Comparison of ENCODE assay signal across 8 cellular contexts in genomic region chr10:101291254-101292193, GRCh38.
A peak's percentile ranks its signal among the peaks of the same experiment; 100 is the strongest.
DNase-seq lines count a peak whose midpoint lies in the region; ATAC-seq, FAIRE-seq and TF ChIP-seq lines count a peak whose summit lies in the region.

No MANE protein-coding gene starts in this region.

- no peaks in the 10 kb centered on the region for H3K36me3 ChIP-seq in BLaER1
- no peaks in the 10 kb centered on the region for H3K36me3 ChIP-seq in PC-9 (ENCODE audit: low read depth)
- H3K36me3 ChIP-seq in urinary bladder (ENCODE audit: insufficient read depth), result no peaks in the 10 kb centered on the region

- H4K20me1 ChIP-seq in BLaER1 (peaks cover 51% of the 10 kb centered on the region; the same call in 1 of the 2 replicates), PC-9 (ENCODE audit: insufficient read depth) (no peaks in the 10 kb centered on the region)

- no peak overlapping the region for H2AFZ ChIP-seq in PC-9

- no peaks in the 10 kb centered on the region for H3F3A ChIP-seq in PC-9 (ENCODE audit: insufficient read depth, low read depth)

- intact Hi-C loops in PC-9 (cut with micrococcal nuclease; ENCODE audit: unreplicated experiment), result loop anchor here (5.0 kb wide), 1 partner anchor 74 kb away; no protein-coding TSS in a partner anchor

- no peak overlapping the region for H3K27ac Mint-ChIP-seq in osteocyte (ENCODE audit: unreplicated experiment)

- H3K9me3 ChIP-seq in BLaER1 (no peaks in the 10 kb centered on the region), PC-9 (ENCODE audit: insufficient read depth, low read depth) (no peaks in the 10 kb centered on the region)

- no peak overlapping the region for H3K9ac ChIP-seq in BLaER1

- H3K79me2 ChIP-seq in PC-9 (ENCODE audit: low read depth), result no peaks in the 10 kb centered on the region

- no peak for ATAC-seq in HG02642 (IDR thresholded peaks at IDR 0.05; ENCODE audit: poor library complexity, unreplicated experiment)

- H3K4me3 ChIP-seq in BLaER1, result peak overlapping the region; percentile 68
- H3K4me3 ChIP-seq in PC-9, result no peak overlapping the region
- peak overlapping the region; percentile 45 to 46 for H3K4me3 ChIP-seq in foreskin fibroblast (ENCODE audit: low read depth in 1 of 2, low read length in 2 of 2)
- H3K4me3 ChIP-seq in urinary bladder (ENCODE audit: low read depth, low read length), result peak overlapping the region; percentile 54

- POLR2A ChIA-PET in PC-9 (lab: Charles Lee; ENCODE audit: unreplicated experiment), result interaction anchor here (0.6 kb wide), 1 partner anchor 775 kb away, joined by 3 read pairs; no protein-coding TSS in a partner anchor

- no peak for FAIRE-seq in HTR-8/SVneo (lab: Jason Lieb, UNC)

- H3K4me3 Mint-ChIP-seq in osteocyte (ENCODE audit: unreplicated experiment), result peak overlapping the region; percentile 82

- no peak overlapping the region for H3K27ac ChIP-seq in BLaER1
- H3K27ac ChIP-seq in PC-9, result no peak overlapping the region
- H3K27ac ChIP-seq in urinary bladder (ENCODE audit: low read depth), result no peak overlapping the region

- DNase-seq in HTR-8/SVneo (ENCODE audit: insufficient read length, low spot score), result peak; percentile 86
- DNase-seq in PC-9, result no peak
- DNase-seq in activated T-helper 9 cell treated with anti-CD3 and anti-CD28 coated beads, Interleukin-2, amount 50 U/mL, for 16 hours (ENCODE audit: low read depth), result peak; percentile 27
- peak in 1 of 2 donors; percentile 57 for DNase-seq in foreskin fibroblast
- no peak for DNase-seq in osteocyte (ENCODE audit: extremely low spot score, unreplicated experiment)

- CTCF ChIA-PET in PC-9 (lab: Charles Lee), result interaction anchor here (0.5 to 1.4 kb wide), 3 partner anchors 77 to 493 kb away, joined by 4 to 5 read pairs (median 4); no protein-coding TSS in a partner anchor

- peaks cover 96% of the 10 kb centered on the region for H3K27me3 ChIP-seq in BLaER1
- peaks cover 17% of the 10 kb centered on the region for H3K27me3 ChIP-seq in PC-9 (ENCODE audit: insufficient read depth, low read depth)

- H3K4me2 ChIP-seq in BLaER1 (peak overlapping the region; percentile 97), PC-9 (no peak overlapping the region)

- peak; percentile 44; the same call in 1 of the 2 replicates for TF ChIP-seq CTCF in PC-9 (conservative IDR thresholded peaks at IDR 0.05)
- peak; percentile 46 for TF ChIP-seq CTCF in foreskin fibroblast (IDR thresholded peaks at IDR 0.05; ENCODE audit: low read depth, low read length)
- TF ChIP-seq CTCF in osteocyte (IDR thresholded peaks at IDR 0.05), result peak; percentile 79

- H3K36me3 Mint-ChIP-seq in osteocyte (ENCODE audit: unreplicated experiment), result no peaks in the 10 kb centered on the region

- H3K4me1 Mint-ChIP-seq in osteocyte (ENCODE audit: unreplicated experiment), result peaks cover 2% of the 10 kb centered on the region

- BruUV-seq in PC-9 (replicated peaks; lab: Mats Ljungman, UMichigan), result no TSS peak

- H3K9me2 ChIP-seq in PC-9 (ENCODE audit: insufficient read depth), result no peaks in the 10 kb centered on the region

- no peaks in the 10 kb centered on the region for H3K9me3 Mint-ChIP-seq in osteocyte (ENCODE audit: unreplicated experiment)

- H3K4me1 ChIP-seq in BLaER1, result peaks cover 24% of the 10 kb centered on the region
- no peaks in the 10 kb centered on the region for H3K4me1 ChIP-seq in PC-9 (replicated peaks; ENCODE audit: insufficient read depth)
- no peaks in the 10 kb centered on the region for H3K4me1 ChIP-seq in urinary bladder (ENCODE audit: insufficient read depth)

- 4% methylated on average over 70 of the region's 70 CpGs for WGBS in urinary bladder

- H3K27me3 Mint-ChIP-seq in osteocyte (ENCODE audit: unreplicated experiment), result peaks cover 58% of the 10 kb centered on the region

Comparison
In these comparisons a context has a peak if more than half of its experiments do, and no peak if none do; other contexts are left out.
1. DNase-seq: peak in HTR-8/SVneo (single experiment) and activated T-helper 9 cell treated with anti-CD3 and anti-CD28 coated beads, Interleukin-2, amount 50 U/mL, for 16 hours (single experiment); none in PC-9 (0 of 2) and osteocyte (single experiment).
2. Peak in every context shown above with its lines, with median percentiles within 50 percentile points of each other: CTCF ChIP-seq.